8 cellular contexts compared by ENCODE assay signal in the genomic region with DNA sequence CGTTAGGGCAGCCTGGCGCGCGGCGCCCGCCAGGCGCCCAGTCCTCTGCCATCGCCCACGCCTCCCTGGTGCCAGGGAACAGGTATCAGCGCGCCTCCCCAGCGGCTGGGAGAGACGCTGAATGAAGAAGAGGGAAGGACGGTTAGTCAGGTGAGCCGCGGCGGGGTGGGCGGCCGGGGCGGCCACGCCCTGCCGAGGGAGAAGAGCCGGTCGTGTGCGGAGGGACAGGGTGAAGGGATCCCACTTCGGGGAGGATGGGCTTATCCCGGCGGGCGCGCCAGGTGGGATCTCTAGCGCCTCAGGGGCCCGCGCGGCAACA. TPM values are rescaled to one million over a fixed set of nuclear protein-coding genes. Genes with fewer than 3 reads are reported as not detected.
DNase-seq lines count a peak whose midpoint lies in the region; ATAC-seq and TF ChIP-seq lines count a peak whose summit lies in the region.

No MANE protein-coding gene starts in this region.

- H3K9me3 ChIP-seq in heart right ventricle (no peaks in the 10 kb centered on the region), uterus (no peaks in the 10 kb centered on the region)

- no peaks in the 10 kb centered on the region for H3K36me3 ChIP-seq in heart right ventricle
- no peaks in the 10 kb centered on the region for H3K36me3 ChIP-seq in mesendoderm (ENCODE audit: control insufficient read depth, insufficient read depth, low read length)
- H3K36me3 ChIP-seq in uterus: no peaks in the 10 kb centered on the region

- no peak overlapping the region for H4K5ac ChIP-seq in mesendoderm (ENCODE audit: low read length)

- peak overlapping the region; percentile 71 for H3K9ac ChIP-seq in mesendoderm (ENCODE audit: low read length)

- peak overlapping the region; percentile 29 for H3K18ac ChIP-seq in mesendoderm (ENCODE audit: low read length)

- WGBS in heart right ventricle, 2 donors: 0% methylated on average over 34 of the region's 34 CpGs
- WGBS in mesendoderm (ENCODE audit: extremely low coverage, insufficient coverage, low lambda C conversion rate): no CpG with 5 or more reads among the region's 34 CpGs

- peaks cover 10% of the 10 kb centered on the region for H3K79me2 ChIP-seq in mesendoderm (ENCODE audit: control insufficient read depth, insufficient read depth, low read length)

- peak in 2 of 9 donors; percentile 5 to 30 for TF ChIP-seq CTCF in heart right ventricle (IDR thresholded peaks at IDR 0.05)
- no peak for TF ChIP-seq CTCF in astrocyte of the cerebellum (IDR thresholded peaks at IDR 0.05; ENCODE audit: low read depth, low read length, missing control alignments)
- TF ChIP-seq CTCF in uterus (IDR thresholded peaks at IDR 0.05): no peak

- H2BK120ac ChIP-seq in mesendoderm (ENCODE audit: low read depth, low read length): no peak overlapping the region

- no peak overlapping the region for H2AK5ac ChIP-seq in mesendoderm (ENCODE audit: low read length)

- intact Hi-C loops in heart right ventricle (cut with DNase I): loop anchor here in 9 of 10 donors (1.0 to 10.0 kb wide), 15 partner anchors 40 to 578 kb away; no protein-coding TSS in a partner anchor
- intact Hi-C loops in left cardiac atrium (cut with DNase I): loop anchor here (5.0 to 10.0 kb wide), 4 partner anchors 85 to 578 kb away; no protein-coding TSS in a partner anchor
- intact Hi-C loops in uterus (cut with DNase I; ENCODE audit: low total_unique reads): no loop called here

- H3K4me2 ChIP-seq in mesendoderm (ENCODE audit: low read length): no peak overlapping the region

- H2BK15ac ChIP-seq in mesendoderm (replicated peaks; ENCODE audit: low read depth): no peak overlapping the region

- peak overlapping the region; percentile 47 to 92 (median 90) for H3K27ac ChIP-seq in heart right ventricle
- peak overlapping the region; percentile 77 for H3K27ac ChIP-seq in mesendoderm (ENCODE audit: low read depth, low read length)
- H3K27ac ChIP-seq in uterus: peak overlapping the region; percentile 79 to 85

- DNase-seq in heart right ventricle: no peak
- DNase-seq in left cardiac atrium: no peak
- no peak for DNase-seq in astrocyte of the cerebellum (ENCODE audit: low read depth)
- no peak for DNase-seq in mesendoderm
- DNase-seq in uterus: no peak
- no peak for DNase-seq in NCI-H446 (lab: John Stamatoyannopoulos, UW)

- TF ChIP-seq POLR2A in uterus (IDR thresholded peaks at IDR 0.05): no peak

- peak overlapping the region; percentile 64 for H3K4ac ChIP-seq in mesendoderm (ENCODE audit: low read depth, low read length)

- H3K23ac ChIP-seq in mesendoderm (ENCODE audit: low read length): no peak overlapping the region

- H4K8ac ChIP-seq in mesendoderm (ENCODE audit: low read depth, low read length): no peak overlapping the region

- ATAC-seq in heart right ventricle (no peak), left cardiac atrium (no peak), GM18498 (IDR thresholded peaks at IDR 0.05; ENCODE audit: unreplicated experiment) (no peak), GM19328 (IDR thresholded peaks at IDR 0.05; ENCODE audit: unreplicated experiment) (no peak)

- H3K4me3 ChIP-seq in heart right ventricle (peak overlapping the region; percentile 74 to 99 (median 90)), astrocyte of the cerebellum (ENCODE audit: low read depth, low read length) (peak overlapping the region; percentile 65), mesendoderm (ENCODE audit: low read length) (peak overlapping the region; percentile 55), uterus (peak overlapping the region; percentile 59 to 82)

- H3K79me1 ChIP-seq in mesendoderm (ENCODE audit: low read length): no peaks in the 10 kb centered on the region

- peak overlapping the region; percentile 82 for H3K56ac ChIP-seq in mesendoderm (ENCODE audit: low read length)

- H3K4me1 ChIP-seq in heart right ventricle: peaks cover 0 to 42% (median 21%) of the 10 kb centered on the region in 9 donors
- H3K4me1 ChIP-seq in mesendoderm (ENCODE audit: control insufficient read depth, low read depth, low read length): no peaks in the 10 kb centered on the region
- no peaks in the 10 kb centered on the region for H3K4me1 ChIP-seq in uterus

- H2BK5ac ChIP-seq in mesendoderm (ENCODE audit: low read length): no peak overlapping the region

- no peaks in the 10 kb centered on the region for H3K27me3 ChIP-seq in heart right ventricle
- H3K27me3 ChIP-seq in mesendoderm (ENCODE audit: insufficient read depth, low read length, poor library complexity): no peaks in the 10 kb centered on the region
- H3K27me3 ChIP-seq in uterus: no peaks in the 10 kb centered on the region

- in situ Hi-C loops in astrocyte of the cerebellum (cut with HindIII; ENCODE audit: low sequenced_read_pairs): loop anchor here (10.0 kb wide), 1 partner anchor 578 kb away; no protein-coding TSS in a partner anchor

RNA-seq across cellular contexts. Expression of gene ARL4A, which starts 0.6 kb away (rescaled TPM):
- 10 to 100 TPM in 8 of 10 donors, 1 to 10 TPM in 2; 6.9 to 21.4 (median 12.9) TPM for total RNA-seq in heart right ventricle
- 10 to 100 TPM; 11.5 to 19.9 TPM for polyA plus RNA-seq in heart right ventricle
- 10 to 100 TPM; 13.9 to 17.9 TPM for total RNA-seq in left cardiac atrium
- polyA plus RNA-seq in mesendoderm (2013, experiment 1 of 2): 18.5 TPM
- 21.7 TPM for polyA plus RNA-seq in mesendoderm (2013, experiment 2 of 2)
- 10 to 100 TPM; 38.5 to 89.7 (median 72.7) TPM for total RNA-seq in uterus
